12 cellular contexts compared by ENCODE assay signal in the genomic region with DNA sequence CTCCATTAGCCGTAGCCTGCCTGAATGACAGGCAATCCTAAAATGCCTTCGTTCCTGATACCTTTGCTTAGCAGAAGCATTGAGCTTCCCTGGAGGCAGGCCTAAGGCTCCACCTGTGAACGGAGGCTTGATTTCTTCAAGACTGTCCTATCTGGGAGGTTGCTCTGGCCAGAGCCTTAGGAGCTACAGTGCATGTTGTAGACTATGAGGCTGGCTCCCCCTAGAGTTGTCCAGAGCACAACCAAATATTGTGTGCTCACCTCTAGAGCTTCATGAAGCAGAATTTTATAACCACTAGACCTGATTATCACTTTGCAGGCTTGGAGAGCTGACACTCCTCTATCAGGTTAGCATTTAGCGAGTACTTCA.
A peak's percentile ranks its signal among the peaks of the same experiment; 100 is the strongest.
DNase-seq lines count a peak whose midpoint lies in the region; ATAC-seq, FAIRE-seq and TF ChIP-seq lines count a peak whose summit lies in the region.
"Had no signal": no experiment of that assay in that cellular context is flagged by ENCODE, and none has a peak within 500 bp of the region (broad histone marks: within the 10 kb centered on the region; RNA-seq: fewer than 3 reads in every experiment).

No MANE protein-coding gene starts in this region.

- H3K4me1 ChIP-seq in HepG2 (ENCODE audit: insufficient read depth, low read length) (no peaks in the 10 kb centered on the region), esophagus squamous epithelium (peaks cover 0 to 15% (median 6%) of the 10 kb centered on the region in 3 donors)

- no peak overlapping the region for H3K27ac ChIP-seq in HepG2 (ENCODE audit: extremely low read length, insufficient read depth, low read length)
- peak overlapping the region in 2 of 4 donors; percentile 64 to 70 for H3K27ac ChIP-seq in esophagus squamous epithelium

- H3K9me3 Mint-ChIP-seq in activated naive CD8-positive, alpha-beta T cell treated with anti-CD3 and anti-CD28 coated beads, Interleukin-2, amount 50 U/mL, for 24 hours: no peaks in the 10 kb centered on the region

- H3K4me2 ChIP-seq in HepG2 (ENCODE audit: low read depth, low read length): no peak overlapping the region

- DNase-seq in Right ventricle myocardium inferior (ENCODE audit: missing footprints) (no peak), cardiac septum (ENCODE audit: low spot score) (no peak), bronchial epithelial cell (ENCODE audit: low read depth) (peak; percentile 40), HepG2 (ENCODE audit: low spot score) (no peak), esophagus squamous epithelium (lab: John Stamatoyannopoulos, UW) (no peak), G401 (ENCODE audit: low spot score) (no peak), SKM-1 (lab: John Stamatoyannopoulos, UW; ENCODE audit: unreplicated experiment) (no peak)
- no peak for DNase-seq in activated naive CD8-positive, alpha-beta T cell treated with anti-CD3 and anti-CD28 coated beads, Interleukin-2, amount 50 U/mL, for 24 hours
- DNase-seq: activated CD4-positive, alpha-beta T cell treated with anti-CD3 and anti-CD28 coated beads, Interleukin-2, amount 50 U/mL, for 48 hours; occipital lobe had no signal

- H3K79me2 ChIP-seq in HepG2 (ENCODE audit: insufficient read depth, low read length): no peaks in the 10 kb centered on the region

- 29% methylated on average over 4 of the region's 4 CpGs for WGBS in HepG2 (ENCODE audit: low lambda C conversion rate)
- WGBS in esophagus squamous epithelium, 2 donors: 76 to 83% methylated on average over 3 to 4 of the region's 4 CpGs

- H3K4me3 Mint-ChIP-seq in activated naive CD8-positive, alpha-beta T cell treated with anti-CD3 and anti-CD28 coated beads, Interleukin-2, amount 50 U/mL, for 24 hours: no peak overlapping the region

- no peaks in the 10 kb centered on the region for H3K36me3 ChIP-seq in bronchial epithelial cell (ENCODE audit: control insufficient read depth, insufficient read depth, low read length)
- H3K36me3 ChIP-seq in HepG2 (replicated peaks in 1 of 2; ENCODE audit: control insufficient read depth in 1 of 2, insufficient read depth in 2 of 2, low read length in 2 of 2): no peaks in the 10 kb centered on the region
- H3K36me3 ChIP-seq in esophagus squamous epithelium: no peaks in the 10 kb centered on the region
- H3K36me3 ChIP-seq: gastrocnemius medialis had no signal

- POLR2A ChIA-PET in HepG2 (lab: Yijun Ruan, JAX): no interaction called here

- no peak overlapping the region for H3K27ac Mint-ChIP-seq in activated naive CD8-positive, alpha-beta T cell treated with anti-CD3 and anti-CD28 coated beads, Interleukin-2, amount 50 U/mL, for 24 hours

- FAIRE-seq in bronchial epithelial cell (lab: Jason Lieb, UNC) (no peak), HepG2 (lab: Jason Lieb, UNC) (no peak)
- FAIRE-seq: GM18507 had no signal

- ATAC-seq in Right ventricle myocardium inferior (peak; percentile 48), HepG2 (peak; percentile 69)
- no peak for ATAC-seq in activated naive CD8-positive, alpha-beta T cell treated with anti-CD3 and anti-CD28 coated beads, Interleukin-2, amount 50 U/mL, for 24 hours

- TF ChIP-seq CTCF in bronchial epithelial cell (IDR thresholded peaks at IDR 0.05; ENCODE audit: insufficient read depth, low read length, severe bottlenecking) (peak; percentile 66), HepG2 (CRISPR knock-in tag; IDR thresholded peaks at IDR 0.05) (peak; percentile 27), esophagus squamous epithelium (IDR thresholded peaks at IDR 0.05) (peak in 3 of 6 experiments; percentile 14 to 52 (median 33))

- H3K27me3 Mint-ChIP-seq in activated naive CD8-positive, alpha-beta T cell treated with anti-CD3 and anti-CD28 coated beads, Interleukin-2, amount 50 U/mL, for 24 hours: peaks cover 2% of the 10 kb centered on the region

- no peak overlapping the region for H3K9ac ChIP-seq in HepG2 (ENCODE audit: insufficient read depth, low read depth, low read length)

- no peak overlapping the region for H2AFZ ChIP-seq in HepG2 (ENCODE audit: low read length)

- intact Hi-C loops in Right ventricle myocardium inferior (cut with DNase I): no loop called here
- intact Hi-C loops in cardiac septum (cut with DNase I): no loop called here
- intact Hi-C loops in HepG2 (cut with micrococcal nuclease; ENCODE audit: unreplicated experiment): no loop called here
- intact Hi-C loops in esophagus squamous epithelium (cut with DNase I): no loop called here

- TF ChIP-seq POLR2A in HepG2 (IDR thresholded peaks at IDR 0.05; ENCODE audit: insufficient read depth in 1 of 2, low read depth in 2 of 2, low read length in 2 of 2) (no peak), esophagus squamous epithelium (IDR thresholded peaks at IDR 0.05) (no peak)

- TF ChIP-seq EP300 in HepG2 (IDR thresholded peaks at IDR 0.05; ENCODE audit: low read depth in 2 of 2, low read length in 2 of 2): no peak
- no peak for TF ChIP-seq EP300 in HepG2 (CRISPR knock-in tag; IDR thresholded peaks at IDR 0.05; ENCODE audit: borderline replicate concordance)

- H3K4me1 Mint-ChIP-seq in activated naive CD8-positive, alpha-beta T cell treated with anti-CD3 and anti-CD28 coated beads, Interleukin-2, amount 50 U/mL, for 24 hours: no peaks in the 10 kb centered on the region

- H3K27me3 ChIP-seq in bronchial epithelial cell (ENCODE audit: control insufficient read depth, insufficient read depth, low read length) (no peaks in the 10 kb centered on the region), HepG2 (ENCODE audit: control insufficient read depth in 1 of 2, insufficient read depth in 2 of 2, low read length in 2 of 2) (no peaks in the 10 kb centered on the region), esophagus squamous epithelium (no peaks in the 10 kb centered on the region)
- H3K27me3 ChIP-seq: gastrocnemius medialis had no signal

- H4K20me1 ChIP-seq in HepG2 (ENCODE audit: insufficient read depth, low read length): no peaks in the 10 kb centered on the region

- TF ChIP-seq RAD21 in HepG2 (CRISPR knock-in tag; IDR thresholded peaks at IDR 0.05): no peak

- H3K9me3 ChIP-seq in HepG2 (ENCODE audit: low read length): no peaks in the 10 kb centered on the region
- H3K9me3 ChIP-seq in esophagus squamous epithelium: no peaks in the 10 kb centered on the region
- H3K9me3 ChIP-seq: gastrocnemius medialis had no signal

- H3K4me3 ChIP-seq in bronchial epithelial cell (ENCODE audit: low read depth, low read length): no peak overlapping the region
- H3K4me3 ChIP-seq in HepG2 (replicated peaks in 1 of 3; ENCODE audit: insufficient read depth in 1 of 3, low read depth in 2 of 3, low read length in 3 of 3): no peak overlapping the region
- H3K4me3 ChIP-seq in esophagus squamous epithelium: no peak overlapping the region
- H3K4me3 ChIP-seq: gastrocnemius medialis had no signal

- BruUV-seq in HepG2 (replicated peaks; lab: Mats Ljungman, UMichigan): no TSS peak

- CTCF ChIA-PET in HepG2 (lab: Yijun Ruan, JAX; ENCODE audit: low intra/inter-chr PET ratio, low total read pairs): no interaction called here

- H3K36me3 Mint-ChIP-seq in activated naive CD8-positive, alpha-beta T cell treated with anti-CD3 and anti-CD28 coated beads, Interleukin-2, amount 50 U/mL, for 24 hours (ENCODE audit: low read depth): no peaks in the 10 kb centered on the region

- in situ Hi-C loops in HepG2 (cut with HindIII; ENCODE audit: extremely low pct_ligation_motif_present, low pct_unique_long_range_greater_than_20kb) (no loop called here), G401 (cut with HindIII; ENCODE audit: low sequenced_read_pairs) (no loop called here)

TF ChIP-seq in HepG2, 621 proteins besides CTCF, POLR2A, EP300 and RAD21:
- peak; percentile 36; the same call in 1 of the 2 replicates for TF ChIP-seq STAG1 (CRISPR knock-in tag; IDR thresholded peaks at IDR 0.05)
- TF ChIP-seq KLF12 (CRISPR knock-in tag; IDR thresholded peaks at IDR 0.05; ENCODE audit: borderline replicate concordance): no peak
TF ChIP-seq in HepG2: peak in this region for 1.
